In genomic region chr9:113057193-113057592, GRCh38 we compare ENCODE assay signal across 9 cellular contexts. TPM values are rescaled to one million over a fixed set of nuclear protein-coding genes. Genes with fewer than 3 reads are reported as not detected.
DNase-seq lines count a peak whose midpoint lies in the region; ATAC-seq and TF ChIP-seq lines count a peak whose summit lies in the region.
"Had no signal": no experiment of that assay in that cellular context is flagged by ENCODE, and none has a peak within 500 bp of the region (broad histone marks: within the 10 kb centered on the region; RNA-seq: fewer than 3 reads in every experiment).

No MANE protein-coding gene starts in this region.

- H3K4me1 Mint-ChIP-seq in endothelial cell (ENCODE audit: unreplicated experiment), result no peaks in the 10 kb centered on the region

- ATAC-seq in Right ventricle myocardium inferior, result no peak
- no peak for ATAC-seq in HG03457 (IDR thresholded peaks at IDR 0.05; ENCODE audit: unreplicated experiment)

- H3K27me3 ChIP-seq in left ventricle myocardium inferior (ENCODE audit: low read depth), result peaks cover 34% of the 10 kb centered on the region
- H3K27me3 ChIP-seq in muscle layer of duodenum (ENCODE audit: low read depth, low read length), result peaks cover 6% of the 10 kb centered on the region
- H3K27me3 ChIP-seq: BLaER1 had no signal

- H3K27ac ChIP-seq in left ventricle myocardium inferior (replicated peaks), result peak overlapping the region; percentile 84
- peak overlapping the region; percentile 63 for H3K27ac ChIP-seq in muscle layer of duodenum (ENCODE audit: low read length)
- H3K27ac ChIP-seq: BLaER1 had no signal

- intact Hi-C loops in left ventricle myocardium inferior (cut with micrococcal nuclease), result no loop called here
- intact Hi-C loops in Right ventricle myocardium inferior (cut with DNase I), result no loop called here

- no peak for TF ChIP-seq CTCF in left ventricle myocardium inferior (IDR thresholded peaks at IDR 0.05; ENCODE audit: borderline replicate concordance)
- TF ChIP-seq CTCF in endothelial cell (IDR thresholded peaks at IDR 0.05; ENCODE audit: unreplicated experiment), result no peak

- DNase-seq in left ventricle myocardium inferior (no peak), Right ventricle myocardium inferior (ENCODE audit: missing footprints) (no peak), dermis blood vessel endothelial cell (peak; percentile 2), GM03348 (ENCODE audit: low spot score) (no peak), endothelial cell (ENCODE audit: low spot score) (no peak), NCI-H524 treated with DMSO at 0.1 percent for 48 hours (lab: John Stamatoyannopoulos, UW) (no peak)

- H3K36me3 ChIP-seq in left ventricle myocardium inferior (peaks cover 28% of the 10 kb centered on the region), muscle layer of duodenum (ENCODE audit: control insufficient read depth in 1 of 2, insufficient read depth in 2 of 2, low read length in 2 of 2) (peaks cover 0 to 22% of the 10 kb centered on the region in 2 donors)
- H3K36me3 ChIP-seq: BLaER1 had no signal

- H3K9me3 ChIP-seq in left ventricle myocardium inferior (replicated peaks) (peaks cover 61% of the 10 kb centered on the region), muscle layer of duodenum (ENCODE audit: control insufficient read depth in 1 of 2, low read length in 2 of 2) (peaks cover 28 to 50% of the 10 kb centered on the region in 2 donors)

- H3K9me3 Mint-ChIP-seq in endothelial cell (ENCODE audit: unreplicated experiment), result peaks cover 14% of the 10 kb centered on the region

- H3K4me3 Mint-ChIP-seq in endothelial cell (ENCODE audit: unreplicated experiment), result no peak overlapping the region

- peak overlapping the region; percentile 87 for H3K4me3 ChIP-seq in left ventricle myocardium inferior
- H3K4me3 ChIP-seq in muscle layer of duodenum (ENCODE audit: low read depth in 1 of 2, low read length in 2 of 2), result peak overlapping the region; percentile 86 to 90
- H3K4me3 ChIP-seq: BLaER1 had no signal

- H3K27me3 Mint-ChIP-seq in endothelial cell (ENCODE audit: unreplicated experiment), result peaks cover 4% of the 10 kb centered on the region

- H3K27ac Mint-ChIP-seq in endothelial cell (ENCODE audit: unreplicated experiment), result no peak overlapping the region

- H3K4me1 ChIP-seq in left ventricle myocardium inferior, result peaks cover 19% of the 10 kb centered on the region
- H3K4me1 ChIP-seq in muscle layer of duodenum (ENCODE audit: control insufficient read depth in 1 of 2, insufficient read depth in 2 of 2, low read length in 2 of 2), result peaks cover 0 to 10% of the 10 kb centered on the region in 2 donors
- H3K4me1 ChIP-seq: BLaER1 had no signal

- H3K36me3 Mint-ChIP-seq in endothelial cell (ENCODE audit: low read depth, unreplicated experiment), result peaks cover 13% of the 10 kb centered on the region

RNA-seq across cellular contexts. Expression of gene ZFP37, which starts 0.7 kb away (rescaled TPM):
- total RNA-seq in left ventricle myocardium inferior (1.0 TPM), Right ventricle myocardium inferior (1.1 TPM), dermis blood vessel endothelial cell (1.7 and 2.0 TPM in 2 replicates), endothelial cell (ENCODE audit: unreplicated experiment) (4.2 TPM)

RNA-seq across cellular contexts. Expression of gene ZNF883, which starts 45.2 kb away (rescaled TPM):
- total RNA-seq in left ventricle myocardium inferior (6.2 TPM), Right ventricle myocardium inferior (4.8 TPM), dermis blood vessel endothelial cell (0.60 and 0.68 TPM in 2 replicates), endothelial cell (ENCODE audit: unreplicated experiment) (6.1 TPM)
